8 cellular contexts compared by ENCODE assay signal in genomic region chr3:124492824-124493223, GRCh38.
DNase-seq lines count a peak whose midpoint lies in the region; ATAC-seq, FAIRE-seq and TF ChIP-seq lines count a peak whose summit lies in the region.

No MANE protein-coding gene starts in this region.

- in situ Hi-C loops in astrocyte of the spinal cord (cut with HindIII; ENCODE audit: low sequenced_read_pairs) (no loop called here), HepG2 (cut with HindIII; ENCODE audit: extremely low pct_ligation_motif_present, low pct_unique_long_range_greater_than_20kb) (loop anchor here (5.0 kb wide), 1 partner anchor 59 kb away; no protein-coding TSS in a partner anchor)

- no peaks in the 10 kb centered on the region for H3K36me3 Mint-ChIP-seq in activated CD8-positive, alpha-beta T cell treated with anti-CD3 and anti-CD28 coated beads for 36 hours (ENCODE audit: low read depth)
- no peaks in the 10 kb centered on the region for H3K36me3 Mint-ChIP-seq in activated CD8-positive, alpha-beta T cell treated with anti-CD3 and anti-CD28 coated beads, Interleukin-2, amount 10 ng/mL, durations not matched to agents 7 days and 5 days (ENCODE audit: low read depth)

- peaks cover 1 to 23% of the 10 kb centered on the region in 2 experiments; a peak in 3 of 5 replicates for H3K27me3 ChIP-seq in HepG2 (ENCODE audit: control insufficient read depth in 1 of 2, insufficient read depth in 2 of 2, low read length in 2 of 2)

- TF ChIP-seq RAD21 in HepG2 (CRISPR knock-in tag; IDR thresholded peaks at IDR 0.05) = peak; percentile 60; the same call in 1 of the 2 replicates

- H3K4me3 Mint-ChIP-seq in activated CD8-positive, alpha-beta T cell treated with anti-CD3 and anti-CD28 coated beads for 36 hours = no peak overlapping the region
- H3K4me3 Mint-ChIP-seq in activated CD8-positive, alpha-beta T cell treated with anti-CD3 and anti-CD28 coated beads, Interleukin-2, amount 10 ng/mL, durations not matched to agents 7 days and 5 days = no peak overlapping the region

- no peaks in the 10 kb centered on the region for H3K9me3 Mint-ChIP-seq in activated CD8-positive, alpha-beta T cell treated with anti-CD3 and anti-CD28 coated beads for 36 hours
- no peaks in the 10 kb centered on the region for H3K9me3 Mint-ChIP-seq in activated CD8-positive, alpha-beta T cell treated with anti-CD3 and anti-CD28 coated beads, Interleukin-2, amount 10 ng/mL, durations not matched to agents 7 days and 5 days (ENCODE audit: insufficient read depth)

- POLR2A ChIA-PET in activated CD8-positive, alpha-beta T cell treated with anti-CD3 and anti-CD28 coated beads for 36 hours (lab: Charles Lee) = no interaction called here
- POLR2A ChIA-PET in activated CD8-positive, alpha-beta T cell treated with anti-CD3 and anti-CD28 coated beads, Interleukin-2, amount 10 ng/mL, durations not matched to agents 7 days and 5 days (lab: Charles Lee) = no interaction called here
- POLR2A ChIA-PET in HepG2 (lab: Yijun Ruan, JAX) = no interaction called here

- WGBS in HepG2 (ENCODE audit: low lambda C conversion rate) = 1% methylated on average over 4 of the region's 4 CpGs

- TF ChIP-seq EP300 in HepG2 (IDR thresholded peaks at IDR 0.05; ENCODE audit: low read depth in 2 of 2, low read length in 2 of 2) (no peak), HepG2 (CRISPR knock-in tag; IDR thresholded peaks at IDR 0.05; ENCODE audit: borderline replicate concordance) (no peak)

- H3K27me3 Mint-ChIP-seq in activated CD8-positive, alpha-beta T cell treated with anti-CD3 and anti-CD28 coated beads for 36 hours = peaks cover 8% of the 10 kb centered on the region
- H3K27me3 Mint-ChIP-seq in activated CD8-positive, alpha-beta T cell treated with anti-CD3 and anti-CD28 coated beads, Interleukin-2, amount 10 ng/mL, durations not matched to agents 7 days and 5 days (ENCODE audit: low read depth) = peaks cover 24% of the 10 kb centered on the region

- no peak overlapping the region for H3K9ac ChIP-seq in HepG2 (ENCODE audit: insufficient read depth, low read depth, low read length)

- ATAC-seq in activated CD8-positive, alpha-beta T cell treated with anti-CD3 and anti-CD28 coated beads for 36 hours = peak; percentile 24
- ATAC-seq in activated CD8-positive, alpha-beta T cell treated with anti-CD3 and anti-CD28 coated beads, Interleukin-2, amount 10 ng/mL, durations not matched to agents 7 days and 5 days = no peak
- ATAC-seq in HepG2 (peak; percentile 98), HG03469 (IDR thresholded peaks at IDR 0.05; ENCODE audit: unreplicated experiment) (no peak), GM19324 (IDR thresholded peaks at IDR 0.05; ENCODE audit: low FRiP score, unreplicated experiment) (no peak), GM19467 (IDR thresholded peaks at IDR 0.05; ENCODE audit: unreplicated experiment) (no peak)

- no peak for TF ChIP-seq CTCF in activated CD8-positive, alpha-beta T cell treated with anti-CD3 and anti-CD28 coated beads for 36 hours (IDR thresholded peaks at IDR 0.05)
- TF ChIP-seq CTCF in astrocyte of the spinal cord (IDR thresholded peaks at IDR 0.05; ENCODE audit: low read depth, low read length) = peak; percentile 38
- peak; percentile 84 for TF ChIP-seq CTCF in HepG2 (CRISPR knock-in tag; IDR thresholded peaks at IDR 0.05)

- H3K36me3 ChIP-seq in HepG2 (replicated peaks in 1 of 2; ENCODE audit: control insufficient read depth in 1 of 2, insufficient read depth in 2 of 2, low read length in 2 of 2) = no peaks in the 10 kb centered on the region

- no peak overlapping the region for H3K4me2 ChIP-seq in HepG2 (ENCODE audit: low read depth, low read length)

- H2AFZ ChIP-seq in HepG2 (ENCODE audit: low read length) = no peak overlapping the region

- H3K4me1 Mint-ChIP-seq in activated CD8-positive, alpha-beta T cell treated with anti-CD3 and anti-CD28 coated beads for 36 hours (ENCODE audit: low read depth) = no peaks in the 10 kb centered on the region
- peaks cover 12% of the 10 kb centered on the region for H3K4me1 Mint-ChIP-seq in activated CD8-positive, alpha-beta T cell treated with anti-CD3 and anti-CD28 coated beads, Interleukin-2, amount 10 ng/mL, durations not matched to agents 7 days and 5 days (ENCODE audit: low read depth)

- no peak overlapping the region for H3K27ac ChIP-seq in HepG2 (ENCODE audit: extremely low read length, insufficient read depth, low read length)

- CTCF ChIA-PET in activated CD8-positive, alpha-beta T cell treated with anti-CD3 and anti-CD28 coated beads for 36 hours (lab: Charles Lee) = interaction anchor here (1.3 kb wide), 1 partner anchor 55 kb away, joined by 6 read pairs; no protein-coding TSS in a partner anchor
- CTCF ChIA-PET in activated CD8-positive, alpha-beta T cell treated with anti-CD3 and anti-CD28 coated beads, Interleukin-2, amount 10 ng/mL, durations not matched to agents 7 days and 5 days (lab: Charles Lee) = interaction anchor here (1.6 to 1.7 kb wide), 2 partner anchors 58 to 61 kb away, joined by 3 to 6 read pairs; no protein-coding TSS in a partner anchor
- CTCF ChIA-PET in HepG2 (lab: Yijun Ruan, JAX; ENCODE audit: low intra/inter-chr PET ratio, low total read pairs) = interaction anchor here (1.5 to 2.5 kb wide), 3 partner anchors 34 to 67 kb away, joined by 4 to 47 read pairs (median 27); no protein-coding TSS in a partner anchor

- peak; percentile 27 for DNase-seq in activated CD8-positive, alpha-beta T cell treated with anti-CD3 and anti-CD28 coated beads for 36 hours
- DNase-seq in activated CD8-positive, alpha-beta T cell treated with anti-CD3 and anti-CD28 coated beads, Interleukin-2, amount 10 ng/mL, durations not matched to agents 7 days and 5 days = no peak
- DNase-seq in NCI-H1694 (lab: John Stamatoyannopoulos, UW) (peak; percentile 5), astrocyte of the spinal cord (ENCODE audit: low read depth, low spot score) (peak; percentile 37), HepG2 (ENCODE audit: low spot score) (peak; percentile 73)

- no TSS peak for BruUV-seq in HepG2 (replicated peaks; lab: Mats Ljungman, UMichigan)

- no peak overlapping the region for H3K27ac Mint-ChIP-seq in activated CD8-positive, alpha-beta T cell treated with anti-CD3 and anti-CD28 coated beads for 36 hours
- H3K27ac Mint-ChIP-seq in activated CD8-positive, alpha-beta T cell treated with anti-CD3 and anti-CD28 coated beads, Interleukin-2, amount 10 ng/mL, durations not matched to agents 7 days and 5 days = no peak overlapping the region

- no peaks in the 10 kb centered on the region for H3K4me1 ChIP-seq in HepG2 (ENCODE audit: insufficient read depth, low read length)

- no peaks in the 10 kb centered on the region for H4K20me1 ChIP-seq in HepG2 (ENCODE audit: insufficient read depth, low read length)

- intact Hi-C loops in activated CD8-positive, alpha-beta T cell treated with anti-CD3 and anti-CD28 coated beads for 36 hours (cut with micrococcal nuclease) = no loop called here
- intact Hi-C loops in HepG2 (cut with micrococcal nuclease; ENCODE audit: unreplicated experiment) = loop anchor here (1.0 kb wide), 1 partner anchor 57 kb away; no protein-coding TSS in a partner anchor

- FAIRE-seq in HepG2 (lab: Jason Lieb, UNC) = peak; percentile 73

- H3K79me2 ChIP-seq in HepG2 (ENCODE audit: insufficient read depth, low read length) = no peaks in the 10 kb centered on the region

- H3K9me3 ChIP-seq in HepG2 (ENCODE audit: low read length) = no peaks in the 10 kb centered on the region

- no peak for TF ChIP-seq POLR2A in HepG2 (IDR thresholded peaks at IDR 0.05; ENCODE audit: insufficient read depth in 1 of 2, low read depth in 2 of 2, low read length in 2 of 2)

- H3K4me3 ChIP-seq in astrocyte of the spinal cord (ENCODE audit: low read depth, low read length) = no peak overlapping the region
- H3K4me3 ChIP-seq in HepG2 (replicated peaks in 1 of 3; ENCODE audit: insufficient read depth in 1 of 3, low read depth in 2 of 3, low read length in 3 of 3) = no peak overlapping the region

TF ChIP-seq in HepG2, 621 proteins besides CTCF, POLR2A, EP300 and RAD21 (continues in another document):
- no peak for TF ChIP-seq SP4 (CRISPR knock-in tag; IDR thresholded peaks at IDR 0.05)
- no peak for TF ChIP-seq KLF13 (CRISPR knock-in tag; IDR thresholded peaks at IDR 0.05)
- TF ChIP-seq, protein P1, sequence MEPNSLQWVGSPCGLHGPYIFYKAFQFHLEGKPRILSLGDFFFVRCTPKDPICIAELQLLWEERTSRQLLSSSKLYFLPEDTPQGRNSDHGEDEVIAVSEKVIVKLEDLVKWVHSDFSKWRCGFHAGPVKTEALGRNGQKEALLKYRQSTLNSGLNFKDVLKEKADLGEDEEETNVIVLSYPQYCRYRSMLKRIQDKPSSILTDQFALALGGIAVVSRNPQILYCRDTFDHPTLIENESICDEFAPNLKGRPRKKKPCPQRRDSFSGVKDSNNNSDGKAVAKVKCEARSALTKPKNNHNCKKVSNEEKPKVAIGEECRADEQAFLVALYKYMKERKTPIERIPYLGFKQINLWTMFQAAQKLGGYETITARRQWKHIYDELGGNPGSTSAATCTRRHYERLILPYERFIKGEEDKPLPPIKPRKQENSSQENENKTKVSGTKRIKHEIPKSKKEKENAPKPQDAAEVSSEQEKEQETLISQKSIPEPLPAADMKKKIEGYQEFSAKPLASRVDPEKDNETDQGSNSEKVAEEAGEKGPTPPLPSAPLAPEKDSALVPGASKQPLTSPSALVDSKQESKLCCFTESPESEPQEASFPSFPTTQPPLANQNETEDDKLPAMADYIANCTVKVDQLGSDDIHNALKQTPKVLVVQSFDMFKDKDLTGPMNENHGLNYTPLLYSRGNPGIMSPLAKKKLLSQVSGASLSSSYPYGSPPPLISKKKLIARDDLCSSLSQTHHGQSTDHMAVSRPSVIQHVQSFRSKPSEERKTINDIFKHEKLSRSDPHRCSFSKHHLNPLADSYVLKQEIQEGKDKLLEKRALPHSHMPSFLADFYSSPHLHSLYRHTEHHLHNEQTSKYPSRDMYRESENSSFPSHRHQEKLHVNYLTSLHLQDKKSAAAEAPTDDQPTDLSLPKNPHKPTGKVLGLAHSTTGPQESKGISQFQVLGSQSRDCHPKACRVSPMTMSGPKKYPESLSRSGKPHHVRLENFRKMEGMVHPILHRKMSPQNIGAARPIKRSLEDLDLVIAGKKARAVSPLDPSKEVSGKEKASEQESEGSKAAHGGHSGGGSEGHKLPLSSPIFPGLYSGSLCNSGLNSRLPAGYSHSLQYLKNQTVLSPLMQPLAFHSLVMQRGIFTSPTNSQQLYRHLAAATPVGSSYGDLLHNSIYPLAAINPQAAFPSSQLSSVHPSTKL (CRISPR knock-in tag; IDR thresholded peaks at IDR 0.05) = peak; percentile 35; the same call in 1 of the 2 replicates
- TF ChIP-seq SPEN (CRISPR knock-in tag; IDR thresholded peaks at IDR 0.05; ENCODE audit: low read depth) = no peak
- no peak for TF ChIP-seq ZIK1 (CRISPR knock-in tag; IDR thresholded peaks at IDR 0.05; ENCODE audit: borderline replicate concordance, low read depth)
- TF ChIP-seq KLF16 (CRISPR knock-in tag; IDR thresholded peaks at IDR 0.05) = peak in 1 of 2 experiments; percentile 70; a peak in 1 of 4 replicates

Comparison
In these comparisons a context has a peak if more than half of its experiments do, and no peak if none do; other contexts are left out.
1. ATAC-seq: peak in activated CD8-positive, alpha-beta T cell treated with anti-CD3 and anti-CD28 coated beads for 36 hours (single experiment) and HepG2 (single experiment); none in activated CD8-positive, alpha-beta T cell treated with anti-CD3 and anti-CD28 coated beads, Interleukin-2, amount 10 ng/mL, durations not matched to agents 7 days and 5 days (single experiment), HG03469 (single experiment), GM19324 (single experiment) and GM19467 (single experiment).